Comparison of ENCODE assay signal across 2 cellular contexts in the genomic region with DNA sequence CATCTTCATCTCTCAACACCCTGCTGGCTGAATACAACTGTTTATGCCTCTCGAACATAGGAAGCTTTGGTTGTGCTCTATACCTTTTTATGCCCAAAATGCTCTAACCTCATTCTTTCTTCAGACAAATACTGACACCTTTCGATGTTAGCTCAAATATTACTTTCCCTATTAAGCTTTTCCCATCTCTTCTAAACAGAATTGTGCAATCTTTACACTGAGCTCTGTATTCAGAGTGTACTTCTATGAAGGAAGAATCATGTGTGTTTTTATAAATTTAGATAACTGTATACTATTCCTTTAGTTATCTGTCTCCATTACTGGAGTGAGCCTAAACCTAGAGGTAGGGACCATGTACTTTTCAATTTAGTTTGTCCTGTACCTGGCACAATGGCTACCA.
A peak's percentile ranks its signal among the peaks of the same experiment; 100 is the strongest.
TF ChIP-seq lines count a peak whose summit lies in the region.

No MANE protein-coding gene starts in this region.

TF ChIP-seq in HepG2, 621 proteins besides CTCF, POLR2A, EP300 and RAD21:
- TF ChIP-seq CEBPB (IDR thresholded peaks at IDR 0.05; ENCODE audit: borderline replicate concordance, low read depth, low read length) (0 out of 2 replicates have a peak, but pooled peaks have one; percentile 49), ZNF44 (CRISPR knock-in tag; IDR thresholded peaks at IDR 0.05) (no peak)
- TF ChIP-seq, protein P1, sequence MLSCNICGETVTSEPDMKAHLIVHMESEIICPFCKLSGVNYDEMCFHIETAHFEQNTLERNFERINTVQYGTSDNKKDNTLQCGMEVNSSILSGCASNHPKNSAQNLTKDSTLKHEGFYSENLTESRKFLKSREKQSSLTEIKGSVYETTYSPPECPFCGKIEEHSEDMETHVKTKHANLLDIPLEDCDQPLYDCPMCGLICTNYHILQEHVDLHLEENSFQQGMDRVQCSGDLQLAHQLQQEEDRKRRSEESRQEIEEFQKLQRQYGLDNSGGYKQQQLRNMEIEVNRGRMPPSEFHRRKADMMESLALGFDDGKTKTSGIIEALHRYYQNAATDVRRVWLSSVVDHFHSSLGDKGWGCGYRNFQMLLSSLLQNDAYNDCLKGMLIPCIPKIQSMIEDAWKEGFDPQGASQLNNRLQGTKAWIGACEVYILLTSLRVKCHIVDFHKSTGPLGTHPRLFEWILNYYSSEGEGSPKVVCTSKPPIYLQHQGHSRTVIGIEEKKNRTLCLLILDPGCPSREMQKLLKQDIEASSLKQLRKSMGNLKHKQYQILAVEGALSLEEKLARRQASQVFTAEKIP (CRISPR knock-in tag; IDR thresholded peaks at IDR 0.05; ENCODE audit: borderline replicate concordance): no peak
- TF ChIP-seq, protein P2, sequence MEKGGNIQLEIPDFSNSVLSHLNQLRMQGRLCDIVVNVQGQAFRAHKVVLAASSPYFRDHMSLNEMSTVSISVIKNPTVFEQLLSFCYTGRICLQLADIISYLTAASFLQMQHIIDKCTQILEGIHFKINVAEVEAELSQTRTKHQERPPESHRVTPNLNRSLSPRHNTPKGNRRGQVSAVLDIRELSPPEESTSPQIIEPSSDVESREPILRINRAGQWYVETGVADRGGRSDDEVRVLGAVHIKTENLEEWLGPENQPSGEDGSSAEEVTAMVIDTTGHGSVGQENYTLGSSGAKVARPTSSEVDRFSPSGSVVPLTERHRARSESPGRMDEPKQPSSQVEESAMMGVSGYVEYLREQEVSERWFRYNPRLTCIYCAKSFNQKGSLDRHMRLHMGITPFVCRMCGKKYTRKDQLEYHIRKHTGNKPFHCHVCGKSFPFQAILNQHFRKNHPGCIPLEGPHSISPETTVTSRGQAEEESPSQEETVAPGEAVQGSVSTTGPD (CRISPR knock-in tag; IDR thresholded peaks at IDR 0.05): no peak

TF ChIP-seq in IMR-90, 13 proteins besides CTCF, POLR2A, EP300 and RAD21:
- TF ChIP-seq CEBPB (IDR thresholded peaks at IDR 0.05; ENCODE audit: low read depth, low read length) (peak; percentile 58), BHLHE40 (IDR thresholded peaks at IDR 0.05; ENCODE audit: low read depth, low read length) (no peak)
